In the genomic region with DNA sequence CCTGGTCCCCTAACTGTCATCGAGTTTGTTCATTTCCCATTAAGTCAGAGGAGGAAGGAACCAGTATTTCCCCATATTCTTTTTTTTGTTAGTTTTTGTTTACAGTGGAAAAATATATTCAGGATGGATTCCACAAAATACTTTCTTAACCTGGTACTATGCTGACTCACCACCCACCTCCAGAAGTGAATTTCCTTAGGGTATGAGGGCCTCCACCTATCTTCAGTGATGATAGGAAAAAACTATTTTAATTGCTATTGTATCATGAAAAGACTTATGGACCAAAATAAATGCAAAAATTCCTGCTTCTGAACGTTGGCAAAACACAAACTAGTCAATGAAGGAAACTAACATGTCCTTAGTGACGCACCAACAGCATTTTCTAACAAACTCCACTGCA, we compare ENCODE assay signal across 23 cellular contexts.
"Had no signal": no experiment of that assay in that cellular context is flagged by ENCODE, and none has a peak within 500 bp of the region (broad histone marks: within the 10 kb centered on the region; RNA-seq: fewer than 3 reads in every experiment).

No MANE protein-coding gene starts in this region.

- H3K4me3 ChIP-seq: gastrocnemius medialis, hepatocyte, left lung, neural progenitor cell, right atrium auricular region, stomach, thyroid gland, vagina had no signal

- H3K9ac ChIP-seq: neural progenitor cell, parathyroid adenoma had no signal

- H3K27me3 ChIP-seq: gastrocnemius medialis, hepatocyte, left lung, neural progenitor cell, right atrium auricular region, stomach, thyroid gland, vagina had no signal

- H3K79me2 ChIP-seq: hepatocyte, parathyroid adenoma had no signal

- FAIRE-seq: endometrium had no signal

- H3K27ac ChIP-seq: gastrocnemius medialis, hepatocyte, left lung, neural progenitor cell, parathyroid adenoma, right atrium auricular region, stomach, thyroid gland, vagina had no signal

- ATAC-seq: effector memory CD8-positive, alpha-beta T cell; gastrocnemius medialis; left lung; naive thymus-derived CD4-positive, alpha-beta T cell; sciatic nerve; stimulated activated effector memory CD8-positive, alpha-beta T cell treated with anti-CD3 and anti-CD28 coated beads, Interleukin-12 subunit alpha, Interleukin-12 subunit beta, amount 100 ng/mL, for 72 hours had no signal

- H2AFZ ChIP-seq: hepatocyte, neural progenitor cell, parathyroid adenoma had no signal

- H3K4me2 ChIP-seq: hepatocyte, neural progenitor cell had no signal

- H3K4me1 ChIP-seq: gastrocnemius medialis, parathyroid adenoma, right atrium auricular region, vagina had no signal

- DNase-seq: cortex of kidney; effector memory CD8-positive, alpha-beta T cell; gastrocnemius medialis; head of caudate nucleus; left cardiac atrium; left lung; mesendoderm; midbrain; naive thymus-derived CD4-positive, alpha-beta T cell; nucleus accumbens; stimulated activated CD4-positive, alpha-beta T cell treated with anti-CD3 and anti-CD28 coated beads, Interleukin-2, amount 100 ng/mL, for 24 hours; stimulated activated CD4-positive, alpha-beta T cell treated with anti-CD3 and anti-CD28 coated beads, Interleukin-4, amount 100 ng/mL, for 24 hours; stimulated activated naive CD4-positive, alpha-beta T cell treated with Interleukin-2 at 50 U/mL for 16 hours; stomach; thyroid gland had no signal

- H3K9me3 ChIP-seq: gastrocnemius medialis, left lung, right atrium auricular region, stomach, thyroid gland, vagina had no signal

- H3K36me3 ChIP-seq: gastrocnemius medialis, left lung, neural progenitor cell, right atrium auricular region, stomach, thyroid gland, vagina had no signal
